Comparison of ENCODE assay signal across 8 cellular contexts in genomic region chr16:70381604-70382342, GRCh38. TPM values are rescaled to one million over a fixed set of nuclear protein-coding genes. Genes with fewer than 3 reads are reported as not detected.
DNase-seq lines count a peak whose midpoint lies in the region; ATAC-seq, FAIRE-seq and TF ChIP-seq lines count a peak whose summit lies in the region.

No MANE protein-coding gene starts in this region.

- H3K4me1 Mint-ChIP-seq in activated CD8-positive, alpha-beta memory T cell treated with anti-CD3 and anti-CD28 coated beads, Interleukin-2, amount 10 ng/mL, durations not matched to agents 7 days and 5 days: peaks cover 14% of the 10 kb centered on the region
- H3K4me1 Mint-ChIP-seq in activated CD4-positive, alpha-beta memory T cell treated with anti-CD3 and anti-CD28 coated beads, Interleukin-2, amount 10 ng/mL, durations not matched to agents 7 days and 5 days: peaks cover 21% of the 10 kb centered on the region
- H3K4me1 Mint-ChIP-seq in stimulated activated naive B cell treated with anti-CD40 and anti-IgM and Interleukin-4, amounts not matched to agents 10 μg/mL and 1 μg/mL and 100 μg/mL, for 72 hours: peaks cover 5 to 25% of the 10 kb centered on the region in 2 donors

- peak overlapping the region; percentile 75 for H3K4me2 ChIP-seq in hepatocyte

- H3K4me3 Mint-ChIP-seq in activated CD8-positive, alpha-beta memory T cell treated with anti-CD3 and anti-CD28 coated beads, Interleukin-2, amount 10 ng/mL, durations not matched to agents 7 days and 5 days: peak overlapping the region; percentile 92
- peak overlapping the region; percentile 94 for H3K4me3 Mint-ChIP-seq in activated CD4-positive, alpha-beta memory T cell treated with anti-CD3 and anti-CD28 coated beads, Interleukin-2, amount 10 ng/mL, durations not matched to agents 7 days and 5 days
- peak overlapping the region; percentile 87 to 94 for H3K4me3 Mint-ChIP-seq in stimulated activated naive B cell treated with anti-CD40 and anti-IgM and Interleukin-4, amounts not matched to agents 10 μg/mL and 1 μg/mL and 100 μg/mL, for 72 hours

- no peaks in the 10 kb centered on the region for H3K36me3 ChIP-seq in hepatocyte (replicated peaks; ENCODE audit: insufficient read depth, low read depth)

- ATAC-seq in activated CD8-positive, alpha-beta memory T cell treated with anti-CD3 and anti-CD28 coated beads, Interleukin-2, amount 10 ng/mL, durations not matched to agents 7 days and 5 days: no peak
- ATAC-seq in stimulated activated naive B cell treated with anti-CD40 and anti-IgM and Interleukin-4, amounts not matched to agents 10 μg/mL and 1 μg/mL and 100 μg/mL, for 72 hours (replicated peaks): peak; percentile 22 to 23
- no peak for ATAC-seq in HG02678 (IDR thresholded peaks at IDR 0.05; ENCODE audit: unreplicated experiment)

- H3K9me3 ChIP-seq in hepatocyte (ENCODE audit: low read depth): no peaks in the 10 kb centered on the region

- CTCF ChIA-PET in activated CD8-positive, alpha-beta memory T cell treated with anti-CD3 and anti-CD28 coated beads, Interleukin-2, amount 10 ng/mL, durations not matched to agents 7 days and 5 days (lab: Charles Lee): interaction anchor here (0.6 to 3.3 kb wide), 17 partner anchors 9 to 271 kb away, joined by 3 to 19 read pairs (median 4); partner anchors contain the start of genes COG4, DDX19A, DDX19B and SF3B3
- CTCF ChIA-PET in activated CD4-positive, alpha-beta memory T cell treated with anti-CD3 and anti-CD28 coated beads, Interleukin-2, amount 10 ng/mL, durations not matched to agents 7 days and 5 days (lab: Charles Lee): interaction anchor here (0.5 to 3.9 kb wide), 12 partner anchors 9 to 143 kb away, joined by 3 to 28 read pairs (median 4); partner anchors contain the start of genes COG4, FCSK and ST3GAL2

- H3K27ac Mint-ChIP-seq in activated CD8-positive, alpha-beta memory T cell treated with anti-CD3 and anti-CD28 coated beads, Interleukin-2, amount 10 ng/mL, durations not matched to agents 7 days and 5 days: peak overlapping the region; percentile 93
- peak overlapping the region; percentile 96 for H3K27ac Mint-ChIP-seq in activated CD4-positive, alpha-beta memory T cell treated with anti-CD3 and anti-CD28 coated beads, Interleukin-2, amount 10 ng/mL, durations not matched to agents 7 days and 5 days
- H3K27ac Mint-ChIP-seq in stimulated activated naive B cell treated with anti-CD40 and anti-IgM and Interleukin-4, amounts not matched to agents 10 μg/mL and 1 μg/mL and 100 μg/mL, for 72 hours: peak overlapping the region; percentile 97

- no peak for DNase-seq in activated CD8-positive, alpha-beta memory T cell treated with anti-CD3 and anti-CD28 coated beads, Interleukin-2, amount 10 ng/mL, durations not matched to agents 7 days and 5 days
- no peak for DNase-seq in activated CD8-positive, alpha-beta memory T cell treated with anti-CD3 and anti-CD28 coated beads, Interleukin-2, amount 50 U/mL, for 48 hours
- DNase-seq in activated CD4-positive, alpha-beta memory T cell treated with anti-CD3 and anti-CD28 coated beads, Interleukin-2, amount 10 ng/mL, durations not matched to agents 7 days and 5 days: no peak
- DNase-seq in hepatocyte (ENCODE audit: low spot score) (no peak), foreskin melanocyte (no peak), GM19239 (ENCODE audit: insufficient read length, low spot score) (no peak)
- DNase-seq in stimulated activated naive B cell treated with anti-CD40 and anti-IgM and Interleukin-4, amounts not matched to agents 10 μg/mL and 1 μg/mL and 100 μg/mL, for 72 hours: no peak

- POLR2A ChIA-PET in activated CD4-positive, alpha-beta memory T cell treated with anti-CD3 and anti-CD28 coated beads, Interleukin-2, amount 10 ng/mL, durations not matched to agents 7 days and 5 days (lab: Charles Lee): interaction anchor here (0.6 to 4.4 kb wide), 32 partner anchors 10 to 147 kb away, joined by 3 to 82 read pairs (median 4); partner anchors contain the start of genes AARS1, COG4, DDX19A and DDX19B

- H3K9me2 ChIP-seq in hepatocyte (replicated peaks; ENCODE audit: insufficient read depth): no peaks in the 10 kb centered on the region

- H3K79me2 ChIP-seq in hepatocyte: peaks cover 20% of the 10 kb centered on the region

- H3K4me3 ChIP-seq in hepatocyte: no peak overlapping the region

- H4K20me1 ChIP-seq in hepatocyte (ENCODE audit: insufficient read depth, poor library complexity, severe bottlenecking): no peaks in the 10 kb centered on the region

- H3K9me3 Mint-ChIP-seq in activated CD8-positive, alpha-beta memory T cell treated with anti-CD3 and anti-CD28 coated beads, Interleukin-2, amount 10 ng/mL, durations not matched to agents 7 days and 5 days (ENCODE audit: low read depth): no peaks in the 10 kb centered on the region
- H3K9me3 Mint-ChIP-seq in activated CD4-positive, alpha-beta memory T cell treated with anti-CD3 and anti-CD28 coated beads, Interleukin-2, amount 10 ng/mL, durations not matched to agents 7 days and 5 days: no peaks in the 10 kb centered on the region
- H3K9me3 Mint-ChIP-seq in stimulated activated naive B cell treated with anti-CD40 and anti-IgM and Interleukin-4, amounts not matched to agents 10 μg/mL and 1 μg/mL and 100 μg/mL, for 72 hours: no peaks in the 10 kb centered on the region

- peak overlapping the region; percentile 49 for H2AFZ ChIP-seq in hepatocyte

- 19% methylated on average over 44 of the region's 47 CpGs for WGBS in hepatocyte (ENCODE audit: low lambda C conversion rate, missing lambda C conversion rate)

- H3K27me3 ChIP-seq in hepatocyte: no peaks in the 10 kb centered on the region

- no peak for TF ChIP-seq CTCF in hepatocyte (IDR thresholded peaks at IDR 0.05; ENCODE audit: poor library complexity)

- no peaks in the 10 kb centered on the region for H3K27me3 Mint-ChIP-seq in activated CD8-positive, alpha-beta memory T cell treated with anti-CD3 and anti-CD28 coated beads, Interleukin-2, amount 10 ng/mL, durations not matched to agents 7 days and 5 days
- H3K27me3 Mint-ChIP-seq in activated CD4-positive, alpha-beta memory T cell treated with anti-CD3 and anti-CD28 coated beads, Interleukin-2, amount 10 ng/mL, durations not matched to agents 7 days and 5 days: no peaks in the 10 kb centered on the region
- no peaks in the 10 kb centered on the region for H3K27me3 Mint-ChIP-seq in stimulated activated naive B cell treated with anti-CD40 and anti-IgM and Interleukin-4, amounts not matched to agents 10 μg/mL and 1 μg/mL and 100 μg/mL, for 72 hours

- H3K36me3 Mint-ChIP-seq in activated CD8-positive, alpha-beta memory T cell treated with anti-CD3 and anti-CD28 coated beads, Interleukin-2, amount 10 ng/mL, durations not matched to agents 7 days and 5 days: peaks cover 8% of the 10 kb centered on the region
- peaks cover 15% of the 10 kb centered on the region for H3K36me3 Mint-ChIP-seq in activated CD4-positive, alpha-beta memory T cell treated with anti-CD3 and anti-CD28 coated beads, Interleukin-2, amount 10 ng/mL, durations not matched to agents 7 days and 5 days (ENCODE audit: low read depth)
- H3K36me3 Mint-ChIP-seq in stimulated activated naive B cell treated with anti-CD40 and anti-IgM and Interleukin-4, amounts not matched to agents 10 μg/mL and 1 μg/mL and 100 μg/mL, for 72 hours: peaks cover 35 to 38% of the 10 kb centered on the region in 2 donors

- H3K27ac ChIP-seq in hepatocyte: peak overlapping the region; percentile 60

- no peak for FAIRE-seq in GM19239 (lab: Jason Lieb, UNC)

- H3K4me1 ChIP-seq in hepatocyte (ENCODE audit: insufficient read depth): no peaks in the 10 kb centered on the region

RNA-seq across cellular contexts. Expression of gene DDX19A, which starts 35.1 kb away (rescaled TPM):
- 10 to 100 TPM; 33.9 to 46.0 TPM for total RNA-seq in activated CD8-positive, alpha-beta memory T cell treated with anti-CD3 and anti-CD28 coated beads, Interleukin-2, amount 10 ng/mL, durations not matched to agents 7 days and 5 days
- total RNA-seq in activated CD4-positive, alpha-beta memory T cell treated with anti-CD3 and anti-CD28 coated beads, Interleukin-2, amount 10 ng/mL, durations not matched to agents 7 days and 5 days: 10 to 100 TPM; 27.3 to 27.5 TPM
- total RNA-seq in hepatocyte: 49.5 and 55.7 TPM in 2 replicates
- polyA plus RNA-seq in hepatocyte: 39.1 and 45.1 TPM in 2 replicates

RNA-seq across cellular contexts. Expression of gene ST3GAL2, which starts 57.1 kb away (rescaled TPM):
- total RNA-seq in activated CD8-positive, alpha-beta memory T cell treated with anti-CD3 and anti-CD28 coated beads, Interleukin-2, amount 10 ng/mL, durations not matched to agents 7 days and 5 days: 10 to 100 TPM; 23.6 to 34.2 TPM
- total RNA-seq in activated CD4-positive, alpha-beta memory T cell treated with anti-CD3 and anti-CD28 coated beads, Interleukin-2, amount 10 ng/mL, durations not matched to agents 7 days and 5 days: 10 to 100 TPM; 21.6 to 22.7 TPM
- 24.2 and 29.2 TPM in 2 replicates for total RNA-seq in hepatocyte
- polyA plus RNA-seq in hepatocyte: 20.8 and 25.6 TPM in 2 replicates

Comparison
In these comparisons a context has a peak if more than half of its experiments do, and no peak if none do; other contexts are left out.
1. ATAC-seq: peak in stimulated activated naive B cell treated with anti-CD40 and anti-IgM and Interleukin-4, amounts not matched to agents 10 μg/mL and 1 μg/mL and 100 μg/mL, for 72 hours (2 of 2); none in activated CD8-positive, alpha-beta memory T cell treated with anti-CD3 and anti-CD28 coated beads, Interleukin-2, amount 10 ng/mL, durations not matched to agents 7 days and 5 days (single experiment) and HG02678 (single experiment).
2. Peak in every context shown above with its lines, with median percentiles within 50 percentile points of each other: H3K27ac Mint-ChIP-seq and H3K4me3 Mint-ChIP-seq.